Comparison of ENCODE assay signal across 28 cellular contexts in the genomic region with DNA sequence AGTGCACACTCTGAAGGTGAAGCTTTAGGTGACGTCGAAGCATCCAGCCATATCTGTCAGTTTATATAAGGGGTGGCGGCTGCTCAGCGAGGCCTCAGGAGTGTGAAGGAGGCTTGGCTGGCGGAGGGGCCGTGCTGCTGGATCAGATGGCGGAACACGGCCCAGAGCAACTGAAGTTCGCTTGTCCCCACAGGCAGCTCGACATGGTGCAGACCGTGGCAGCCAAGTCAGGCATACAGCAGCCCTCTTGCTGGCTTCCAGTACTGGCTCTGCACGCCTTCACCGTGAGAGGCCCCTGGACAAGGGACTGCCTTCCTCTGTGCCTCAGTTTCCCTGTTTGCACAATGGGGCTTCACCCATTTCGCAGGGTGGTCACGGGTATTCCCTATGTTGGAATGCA.
"Had no signal": no experiment of that assay in that cellular context is flagged by ENCODE, and none has a peak within 500 bp of the region (broad histone marks: within the 10 kb centered on the region; RNA-seq: fewer than 3 reads in every experiment).

No MANE protein-coding gene starts in this region.

- H3K9me3 ChIP-seq: lower lobe of right lung, ovary, right atrium auricular region, right lobe of liver, vagina had no signal

- H3K4me1 ChIP-seq: lower lobe of right lung, right atrium auricular region, right lobe of liver, vagina had no signal

- DNase-seq: hippocampal formation; immature natural killer cell; lower lobe of right lung; mammary epithelial cell; mesenchymal stem cell; ovary; stimulated activated CD4-positive, alpha-beta T cell treated with anti-CD3 and anti-CD28 coated beads, Interleukin-1b, Interleukin-23, amount 100 ng/mL, for 48 hours; stimulated activated CD4-positive, alpha-beta T cell treated with anti-CD3 and anti-CD28 coated beads, Interleukin-2, amount 100 ng/mL, for 48 hours; stimulated activated CD4-positive, alpha-beta T cell treated with anti-CD3 and anti-CD28 coated beads, Interleukin-4, amount 100 ng/mL, for 4 hours; stimulated activated CD8-positive, alpha-beta memory T cell treated with anti-CD3 and anti-CD28 coated beads, Interleukin-4, amount 100 ng/mL, for 48 hours; stimulated activated naive CD4-positive, alpha-beta T cell treated with Interleukin-2 at 50 U/mL for 16 hours; stimulated activated naive CD8-positive, alpha-beta T cell treated with anti-CD3 and anti-CD28 coated beads, Interleukin-15, amount 100 ng/mL, for 72 hours; substantia nigra had no signal

- H3K4me3 Mint-ChIP-seq: immature natural killer cell; naive thymus-derived CD8-positive, alpha-beta T cell; nephron; neural crest cell; stimulated activated memory B cell treated with anti-CD40 and anti-IgM and Interleukin-4, amounts not matched to agents 10 μg/mL and 1 μg/mL and 100 μg/mL, for 72 hours; stimulated activated naive CD8-positive, alpha-beta T cell treated with anti-CD3 and anti-CD28 coated beads, Interleukin-15, amount 100 ng/mL, for 72 hours; type B pancreatic cell had no signal

- H3K4me2 ChIP-seq: smooth muscle cell had no signal

- H3K27me3 ChIP-seq: ovary, right atrium auricular region, right lobe of liver, tibial nerve, vagina had no signal

- H3K4me3 ChIP-seq: lower lobe of right lung, ovary, right atrium auricular region, right lobe of liver, smooth muscle cell, tibial nerve, vagina had no signal

- H3K9me3 Mint-ChIP-seq: immature natural killer cell; naive thymus-derived CD8-positive, alpha-beta T cell; neural crest cell; stimulated activated naive CD8-positive, alpha-beta T cell treated with anti-CD3 and anti-CD28 coated beads, Interleukin-15, amount 100 ng/mL, for 72 hours; type B pancreatic cell had no signal

- H3K36me3 Mint-ChIP-seq: type B pancreatic cell had no signal

- FAIRE-seq: islet of Langerhans, kidney had no signal

- ATAC-seq: left lobe of liver; left ventricle myocardium superior; lower lobe of right lung; naive thymus-derived CD8-positive, alpha-beta T cell; right lobe of liver; stimulated activated memory B cell treated with anti-CD40 and anti-IgM and Interleukin-4, amounts not matched to agents 10 μg/mL and 1 μg/mL and 100 μg/mL, for 72 hours; stimulated activated naive CD8-positive, alpha-beta T cell treated with anti-CD3 and anti-CD28 coated beads, Interleukin-15, amount 100 ng/mL, for 72 hours had no signal

- H3K4me1 Mint-ChIP-seq: immature natural killer cell; stimulated activated memory B cell treated with anti-CD40 and anti-IgM and Interleukin-4, amounts not matched to agents 10 μg/mL and 1 μg/mL and 100 μg/mL, for 72 hours; stimulated activated naive CD8-positive, alpha-beta T cell treated with anti-CD3 and anti-CD28 coated beads, Interleukin-15, amount 100 ng/mL, for 72 hours had no signal

- H3K27ac ChIP-seq: lower lobe of right lung, ovary, right atrium auricular region, right lobe of liver, tibial nerve, vagina had no signal

- H3K36me3 ChIP-seq: lower lobe of right lung, ovary, right atrium auricular region, right lobe of liver, tibial nerve, vagina had no signal

- H3K27ac Mint-ChIP-seq: immature natural killer cell; naive thymus-derived CD8-positive, alpha-beta T cell; nephron; progenitor cell of endocrine pancreas; stimulated activated memory B cell treated with anti-CD40 and anti-IgM and Interleukin-4, amounts not matched to agents 10 μg/mL and 1 μg/mL and 100 μg/mL, for 72 hours; stimulated activated naive CD8-positive, alpha-beta T cell treated with anti-CD3 and anti-CD28 coated beads, Interleukin-15, amount 100 ng/mL, for 72 hours; type B pancreatic cell had no signal
